Comparison of ENCODE assay signal across 1 cellular context in genomic region chr11:18277560-18278271, GRCh38.
A peak's percentile ranks its signal among the peaks of the same experiment; 100 is the strongest.
TF ChIP-seq lines count a peak whose summit lies in the region.

No MANE protein-coding gene starts in this region.

TF ChIP-seq in K562, 482 proteins besides CTCF, POLR2A, EP300 and RAD21:
- TF ChIP-seq RBM25 (IDR thresholded peaks at IDR 0.05; ENCODE audit: low read depth, low read length, severe bottlenecking) (peak; percentile 19), BHLHE40 (IDR thresholded peaks at IDR 0.05; ENCODE audit: low read length) (peak; percentile 66), ZFPM2 (CRISPR knock-in tag; IDR thresholded peaks at IDR 0.05) (no peak), CAMTA2 (CRISPR knock-in tag; conservative IDR thresholded peaks at IDR 0.05) (no peak), SREBF1 (IDR thresholded peaks at IDR 0.05; ENCODE audit: borderline replicate concordance, low read depth, low read length) (no peak), GATAD2A (IDR thresholded peaks at IDR 0.05) (no peak), ZNF24 (IDR thresholded peaks at IDR 0.05) (peak; percentile 76), MCM2 (IDR thresholded peaks at IDR 0.05; ENCODE audit: low read depth) (no peak), CEBPB (tag; IDR thresholded peaks at IDR 0.05) (peak; percentile 92), E2F4 (CRISPR knock-in tag; IDR thresholded peaks at IDR 0.05; ENCODE audit: low read depth) (no peak), CEBPG (CRISPR knock-in tag; IDR thresholded peaks at IDR 0.05) (0 out of 2 replicates have a peak, but pooled peaks have one; percentile 11), CEBPG (tag; conservative IDR thresholded peaks at IDR 0.05 in 1 of 2, IDR thresholded peaks at IDR 0.05 in 1 of 2) (peak; percentile 20 to 64; a peak in 3 of 4 replicates), ETS2 (tag; IDR thresholded peaks at IDR 0.05; ENCODE audit: borderline replicate concordance, poor library complexity, severe bottlenecking) (no peak), MAFG (tag; conservative IDR thresholded peaks at IDR 0.05) (no peak)
- TF ChIP-seq, protein P1, sequence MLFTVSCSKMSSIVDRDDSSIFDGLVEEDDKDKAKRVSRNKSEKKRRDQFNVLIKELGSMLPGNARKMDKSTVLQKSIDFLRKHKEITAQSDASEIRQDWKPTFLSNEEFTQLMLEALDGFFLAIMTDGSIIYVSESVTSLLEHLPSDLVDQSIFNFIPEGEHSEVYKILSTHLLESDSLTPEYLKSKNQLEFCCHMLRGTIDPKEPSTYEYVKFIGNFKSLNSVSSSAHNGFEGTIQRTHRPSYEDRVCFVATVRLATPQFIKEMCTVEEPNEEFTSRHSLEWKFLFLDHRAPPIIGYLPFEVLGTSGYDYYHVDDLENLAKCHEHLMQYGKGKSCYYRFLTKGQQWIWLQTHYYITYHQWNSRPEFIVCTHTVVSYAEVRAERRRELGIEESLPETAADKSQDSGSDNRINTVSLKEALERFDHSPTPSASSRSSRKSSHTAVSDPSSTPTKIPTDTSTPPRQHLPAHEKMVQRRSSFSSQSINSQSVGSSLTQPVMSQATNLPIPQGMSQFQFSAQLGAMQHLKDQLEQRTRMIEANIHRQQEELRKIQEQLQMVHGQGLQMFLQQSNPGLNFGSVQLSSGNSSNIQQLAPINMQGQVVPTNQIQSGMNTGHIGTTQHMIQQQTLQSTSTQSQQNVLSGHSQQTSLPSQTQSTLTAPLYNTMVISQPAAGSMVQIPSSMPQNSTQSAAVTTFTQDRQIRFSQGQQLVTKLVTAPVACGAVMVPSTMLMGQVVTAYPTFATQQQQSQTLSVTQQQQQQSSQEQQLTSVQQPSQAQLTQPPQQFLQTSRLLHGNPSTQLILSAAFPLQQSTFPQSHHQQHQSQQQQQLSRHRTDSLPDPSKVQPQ (CRISPR knock-in tag; IDR thresholded peaks at IDR 0.05; ENCODE audit: borderline replicate concordance): no peak
- TF ChIP-seq, protein P2, sequence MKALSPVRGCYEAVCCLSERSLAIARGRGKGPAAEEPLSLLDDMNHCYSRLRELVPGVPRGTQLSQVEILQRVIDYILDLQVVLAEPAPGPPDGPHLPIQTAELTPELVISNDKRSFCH (CRISPR knock-in tag; IDR thresholded peaks at IDR 0.05): no peak
- TF ChIP-seq, protein P2 (tag; IDR thresholded peaks at IDR 0.05): no peak
